Comparison of ENCODE assay signal across 8 cellular contexts in the genomic region with DNA sequence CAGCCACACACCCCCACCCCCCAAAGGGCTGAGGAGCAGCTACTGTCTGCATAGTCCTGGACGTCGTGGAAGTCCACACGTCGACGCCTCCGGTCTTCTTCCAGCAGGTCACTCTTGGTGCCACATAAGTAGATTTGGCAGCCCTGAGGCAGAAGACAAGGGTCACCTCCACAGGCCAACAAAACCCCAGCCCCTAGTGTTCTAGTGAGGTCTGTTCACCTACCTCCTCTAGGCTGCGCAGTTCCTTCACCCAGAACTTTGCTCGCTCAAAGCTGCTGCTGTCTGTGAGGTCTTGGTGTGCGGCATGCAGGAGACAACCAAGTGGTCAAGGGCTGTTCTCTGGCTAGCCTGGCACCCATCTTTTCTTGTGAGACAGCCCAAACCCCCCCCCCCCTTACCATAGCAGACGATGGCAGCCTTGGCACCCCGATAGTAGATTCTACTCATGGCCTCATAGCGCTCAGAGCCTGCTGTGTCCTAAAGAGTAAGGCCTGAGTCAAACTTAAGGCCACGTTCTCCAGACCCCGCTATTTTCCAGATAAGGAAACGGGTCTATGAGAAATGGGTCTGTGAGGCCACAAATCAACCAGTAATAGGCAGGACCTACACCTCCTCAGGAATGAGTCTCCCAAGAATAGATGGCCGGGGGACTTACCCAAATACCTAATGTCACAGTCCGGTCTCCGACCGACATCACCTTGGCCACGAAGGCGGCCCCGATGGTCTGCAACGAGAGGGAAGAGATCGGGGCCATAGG. TPM values are rescaled to one million over a fixed set of nuclear protein-coding genes. Genes with fewer than 3 reads are reported as not detected.
DNase-seq lines count a peak whose midpoint lies in the region; ATAC-seq and TF ChIP-seq lines count a peak whose summit lies in the region.

No MANE protein-coding gene starts in this region.

- H3K4me1 ChIP-seq in mucosa of descending colon (ENCODE audit: low read depth), result peaks cover 55% of the 10 kb centered on the region

- DNase-seq in ELF-1 (ENCODE audit: low read depth, low spot score) (peak; percentile 54), NAMALWA (ENCODE audit: low spot score) (peak; percentile 47), caudate nucleus (lab: John Stamatoyannopoulos, UW) (peak in 3 of 61 donors; percentile 11 to 33 (median 28)), mucosa of descending colon (peak in 1 of 3 donors; percentile 61), NCI-H2227 (lab: John Stamatoyannopoulos, UW; ENCODE audit: unreplicated experiment) (no peak), occipital lobe (lab: John Stamatoyannopoulos, UW) (no peak), Kasumi-1 (lab: John Stamatoyannopoulos, UW) (no peak)

- H3K9me3 ChIP-seq in mucosa of descending colon, result no peaks in the 10 kb centered on the region

- peak overlapping the region; percentile 83 for H3K27ac ChIP-seq in caudate nucleus (ENCODE audit: low read depth, low read length)

- no peak for TF ChIP-seq CTCF in mucosa of descending colon (IDR thresholded peaks at IDR 0.05)

- ATAC-seq in mucosa of descending colon, result no peak
- ATAC-seq in GM21619 (IDR thresholded peaks at IDR 0.05; ENCODE audit: unreplicated experiment), result no peak

- peak overlapping the region; percentile 92 for H3K4me3 ChIP-seq in mucosa of descending colon

- H3K36me3 ChIP-seq in mucosa of descending colon (ENCODE audit: low read depth), result no peaks in the 10 kb centered on the region

- intact Hi-C loops in mucosa of descending colon (cut with DNase I, micrococcal nuclease), result no loop called here

RNA-seq across cellular contexts. Expression of gene RAB24, which starts 1.0 kb away (rescaled TPM):
- total RNA-seq in mucosa of descending colon, result 10 to 100 TPM; 23.4 to 33.1 (median 29.5) TPM
- 16.1 TPM for total RNA-seq in occipital lobe

RNA-seq across cellular contexts. Expression of gene PRELID1, which starts 1.1 kb away (rescaled TPM):
- total RNA-seq in mucosa of descending colon (100 to 1,000 TPM; 149 to 277 (median 171) TPM), occipital lobe (34.6 TPM)

RNA-seq across cellular contexts. Expression of gene MXD3, which starts 9.2 kb away (rescaled TPM):
- total RNA-seq in mucosa of descending colon (10 to 100 TPM; 10.3 to 19.4 (median 10.9) TPM), occipital lobe (4.4 TPM)

RNA-seq across cellular contexts. Expression of gene LMAN2, which starts 48.9 kb away (rescaled TPM):
- total RNA-seq in mucosa of descending colon (100 to 1,000 TPM in 2 of 3 donors, 10 to 100 TPM in 1; 91.9 to 150 (median 139) TPM), occipital lobe (73.5 TPM)

RNA-seq across cellular contexts. Expression of gene RGS14, which starts 55.2 kb away (rescaled TPM):
- total RNA-seq in mucosa of descending colon (10 to 100 TPM; 11.1 to 15.2 (median 11.7) TPM), occipital lobe (4.4 TPM)

Comparison
In these comparisons a context has a peak if more than half of its experiments do, and no peak if none do; other contexts are left out.
1. DNase-seq: peak in ELF-1 (single experiment) and NAMALWA (single experiment); none in NCI-H2227 (single experiment), occipital lobe (single experiment) and Kasumi-1 (0 of 2).